1 cellular context compared by ENCODE assay signal in the genomic region with DNA sequence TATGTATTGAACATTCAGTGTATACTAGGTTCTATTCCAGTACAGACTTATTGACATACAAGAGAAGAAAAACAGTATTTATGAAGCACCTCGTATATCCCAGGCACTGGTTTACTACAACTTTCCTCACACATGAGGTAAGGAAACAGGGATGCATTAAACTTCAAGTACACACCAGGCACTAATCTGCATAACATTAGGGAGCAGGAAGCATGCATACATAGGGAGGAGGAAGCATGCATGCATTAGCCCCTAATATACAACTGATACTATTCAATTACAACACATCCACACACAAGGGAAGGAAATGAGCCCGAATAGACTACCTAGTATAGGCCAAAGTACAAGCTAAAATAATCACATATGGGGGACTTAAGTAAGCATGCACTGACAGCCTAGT.
TF ChIP-seq lines count a peak whose summit lies in the region.

No MANE protein-coding gene starts in this region.

TF ChIP-seq in K562, 482 proteins besides CTCF, POLR2A, EP300 and RAD21:
- TF ChIP-seq, protein P1, sequence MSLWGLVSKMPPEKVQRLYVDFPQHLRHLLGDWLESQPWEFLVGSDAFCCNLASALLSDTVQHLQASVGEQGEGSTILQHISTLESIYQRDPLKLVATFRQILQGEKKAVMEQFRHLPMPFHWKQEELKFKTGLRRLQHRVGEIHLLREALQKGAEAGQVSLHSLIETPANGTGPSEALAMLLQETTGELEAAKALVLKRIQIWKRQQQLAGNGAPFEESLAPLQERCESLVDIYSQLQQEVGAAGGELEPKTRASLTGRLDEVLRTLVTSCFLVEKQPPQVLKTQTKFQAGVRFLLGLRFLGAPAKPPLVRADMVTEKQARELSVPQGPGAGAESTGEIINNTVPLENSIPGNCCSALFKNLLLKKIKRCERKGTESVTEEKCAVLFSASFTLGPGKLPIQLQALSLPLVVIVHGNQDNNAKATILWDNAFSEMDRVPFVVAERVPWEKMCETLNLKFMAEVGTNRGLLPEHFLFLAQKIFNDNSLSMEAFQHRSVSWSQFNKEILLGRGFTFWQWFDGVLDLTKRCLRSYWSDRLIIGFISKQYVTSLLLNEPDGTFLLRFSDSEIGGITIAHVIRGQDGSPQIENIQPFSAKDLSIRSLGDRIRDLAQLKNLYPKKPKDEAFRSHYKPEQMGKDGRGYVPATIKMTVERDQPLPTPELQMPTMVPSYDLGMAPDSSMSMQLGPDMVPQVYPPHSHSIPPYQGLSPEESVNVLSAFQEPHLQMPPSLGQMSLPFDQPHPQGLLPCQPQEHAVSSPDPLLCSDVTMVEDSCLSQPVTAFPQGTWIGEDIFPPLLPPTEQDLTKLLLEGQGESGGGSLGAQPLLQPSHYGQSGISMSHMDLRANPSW (CRISPR knock-in tag; IDR thresholded peaks at IDR 0.05): no peak
- TF ChIP-seq RBM39 (optimal IDR thresholded peaks at IDR 0.05; ENCODE audit: low read depth, low read length) (no peak), FOXM1 (IDR thresholded peaks at IDR 0.05; ENCODE audit: low read depth) (no peak), FOXM1 (CRISPR knock-in tag; IDR thresholded peaks at IDR 0.05; ENCODE audit: low read depth) (no peak), HOXB6 (CRISPR knock-in tag; IDR thresholded peaks at IDR 0.05; ENCODE audit: borderline replicate concordance) (no peak), NFRKB (IDR thresholded peaks at IDR 0.05; ENCODE audit: low read depth) (no peak), ZNF589 (CRISPR knock-in tag; IDR thresholded peaks at IDR 0.05; ENCODE audit: low read depth) (no peak), NCOR1 (IDR thresholded peaks at IDR 0.05) (no peak)
- TF ChIP-seq, protein P2, sequence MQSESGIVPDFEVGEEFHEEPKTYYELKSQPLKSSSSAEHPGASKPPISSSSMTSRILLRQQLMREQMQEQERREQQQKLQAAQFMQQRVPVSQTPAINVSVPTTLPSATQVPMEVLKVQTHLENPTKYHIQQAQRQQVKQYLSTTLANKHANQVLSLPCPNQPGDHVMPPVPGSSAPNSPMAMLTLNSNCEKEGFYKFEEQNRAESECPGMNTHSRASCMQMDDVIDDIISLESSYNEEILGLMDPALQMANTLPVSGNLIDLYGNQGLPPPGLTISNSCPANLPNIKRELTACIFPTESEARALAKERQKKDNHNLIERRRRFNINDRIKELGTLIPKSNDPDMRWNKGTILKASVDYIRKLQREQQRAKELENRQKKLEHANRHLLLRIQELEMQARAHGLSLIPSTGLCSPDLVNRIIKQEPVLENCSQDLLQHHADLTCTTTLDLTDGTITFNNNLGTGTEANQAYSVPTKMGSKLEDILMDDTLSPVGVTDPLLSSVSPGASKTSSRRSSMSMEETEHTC (IDR thresholded peaks at IDR 0.05): no peak
- TF ChIP-seq, protein P3, sequence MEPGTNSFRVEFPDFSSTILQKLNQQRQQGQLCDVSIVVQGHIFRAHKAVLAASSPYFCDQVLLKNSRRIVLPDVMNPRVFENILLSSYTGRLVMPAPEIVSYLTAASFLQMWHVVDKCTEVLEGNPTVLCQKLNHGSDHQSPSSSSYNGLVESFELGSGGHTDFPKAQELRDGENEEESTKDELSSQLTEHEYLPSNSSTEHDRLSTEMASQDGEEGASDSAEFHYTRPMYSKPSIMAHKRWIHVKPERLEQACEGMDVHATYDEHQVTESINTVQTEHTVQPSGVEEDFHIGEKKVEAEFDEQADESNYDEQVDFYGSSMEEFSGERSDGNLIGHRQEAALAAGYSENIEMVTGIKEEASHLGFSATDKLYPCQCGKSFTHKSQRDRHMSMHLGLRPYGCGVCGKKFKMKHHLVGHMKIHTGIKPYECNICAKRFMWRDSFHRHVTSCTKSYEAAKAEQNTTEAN (CRISPR knock-in tag; IDR thresholded peaks at IDR 0.05): no peak
- TF ChIP-seq, protein P4, sequence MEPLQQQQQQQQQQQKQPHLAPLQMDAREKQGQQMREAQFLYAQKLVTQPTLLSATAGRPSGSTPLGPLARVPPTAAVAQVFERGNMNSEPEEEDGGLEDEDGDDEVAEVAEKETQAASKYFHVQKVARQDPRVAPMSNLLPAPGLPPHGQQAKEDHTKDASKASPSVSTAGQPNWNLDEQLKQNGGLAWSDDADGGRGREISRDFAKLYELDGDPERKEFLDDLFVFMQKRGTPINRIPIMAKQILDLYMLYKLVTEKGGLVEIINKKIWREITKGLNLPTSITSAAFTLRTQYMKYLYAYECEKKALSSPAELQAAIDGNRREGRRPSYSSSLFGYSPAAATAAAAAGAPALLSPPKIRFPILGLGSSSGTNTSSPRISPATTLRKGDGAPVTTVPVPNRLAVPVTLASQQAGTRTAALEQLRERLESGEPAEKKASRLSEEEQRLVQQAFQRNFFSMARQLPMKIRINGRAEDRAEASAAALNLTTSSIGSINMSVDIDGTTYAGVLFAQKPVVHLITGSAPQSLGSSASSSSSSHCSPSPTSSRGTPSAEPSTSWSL (CRISPR knock-in tag; IDR thresholded peaks at IDR 0.05; ENCODE audit: borderline replicate concordance): no peak
